In the genomic region with DNA sequence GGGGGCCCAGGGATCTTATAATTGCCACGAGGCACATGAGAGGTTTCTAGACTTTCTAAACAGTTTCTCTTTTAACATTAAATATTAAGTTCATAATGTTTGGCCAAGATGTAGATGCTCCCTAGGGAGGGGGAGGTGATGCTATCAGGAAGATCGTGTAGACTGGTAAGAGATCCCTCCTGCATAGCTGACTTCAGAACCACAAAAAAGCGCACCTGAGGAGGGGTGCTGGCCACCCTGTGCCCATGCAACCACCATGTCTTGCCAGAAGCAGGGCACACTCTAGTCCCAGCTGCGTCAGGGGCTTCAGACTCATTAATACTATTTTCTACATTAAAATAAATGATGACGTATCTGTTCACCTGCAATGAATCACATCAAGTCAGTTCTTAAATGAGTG, we compare ENCODE assay signal across 38 cellular contexts.
"Had no signal": no experiment of that assay in that cellular context is flagged by ENCODE, and none has a peak within 500 bp of the region (broad histone marks: within the 10 kb centered on the region; RNA-seq: fewer than 3 reads in every experiment).

No MANE protein-coding gene starts in this region.

- H3K27me3 ChIP-seq: adrenal gland, ascending aorta, brain microvascular endothelial cell, breast epithelium, cardiac muscle cell had no signal

- H3K36me3 ChIP-seq: adrenal gland, ascending aorta, brain microvascular endothelial cell, cardiac muscle cell had no signal

- H3K4me1 ChIP-seq: ascending aorta, body of pancreas, breast epithelium had no signal

- H3K36me3 Mint-ChIP-seq: activated naive CD4-positive, alpha-beta T cell treated with anti-CD3 and anti-CD28 coated beads, Interleukin-2, amount 10 ng/mL, durations not matched to agents 7 days and 5 days; activated naive CD4-positive, alpha-beta T cell treated with anti-CD3 and anti-CD28 coated beads, Interleukin-2, amount 50 U/mL, for 24 hours; activated naive CD4-positive, alpha-beta T cell treated with anti-CD3 and anti-CD28 coated beads, Interleukin-2, amount 50 U/mL, for 72 hours; activated naive CD8-positive, alpha-beta T cell; activated naive CD8-positive, alpha-beta T cell treated with anti-CD3 and anti-CD28 coated beads for 36 hours; activated naive CD8-positive, alpha-beta T cell treated with anti-CD3 and anti-CD28 coated beads, Interleukin-2, amount 10 ng/mL, durations not matched to agents 7 days and 5 days; brain had no signal

- H3K4me1 Mint-ChIP-seq: activated naive CD4-positive, alpha-beta T cell treated with anti-CD3 and anti-CD28 coated beads, Interleukin-2, amount 10 ng/mL, durations not matched to agents 7 days and 5 days; activated naive CD4-positive, alpha-beta T cell treated with anti-CD3 and anti-CD28 coated beads, Interleukin-2, amount 50 U/mL, for 24 hours; activated naive CD8-positive, alpha-beta T cell treated with anti-CD3 and anti-CD28 coated beads for 36 hours; activated naive CD8-positive, alpha-beta T cell treated with anti-CD3 and anti-CD28 coated beads, Interleukin-2, amount 10 ng/mL, durations not matched to agents 7 days and 5 days; activated naive CD8-positive, alpha-beta T cell treated with anti-CD3 and anti-CD28 coated beads, Interleukin-2, amount 50 U/mL, for 24 hours; activated T-helper 17 cell treated with anti-CD3 and anti-CD28 coated beads, Interleukin-2, amount 50 U/mL, for 72 hours; brain; central memory CD8-positive, alpha-beta T cell had no signal

- H3K4me3 ChIP-seq: adrenal gland, ascending aorta, body of pancreas, breast epithelium, cardiac muscle cell had no signal

- H3K27me3 Mint-ChIP-seq: activated naive CD8-positive, alpha-beta T cell; brain; central memory CD8-positive, alpha-beta T cell had no signal

- H3K4me3 Mint-ChIP-seq: activated naive CD4-positive, alpha-beta T cell treated with anti-CD3 and anti-CD28 coated beads for 36 hours; activated naive CD4-positive, alpha-beta T cell treated with anti-CD3 and anti-CD28 coated beads, Interleukin-2, amount 10 ng/mL, durations not matched to agents 7 days and 5 days; activated naive CD4-positive, alpha-beta T cell treated with anti-CD3 and anti-CD28 coated beads, Interleukin-2, amount 50 U/mL, for 24 hours; activated naive CD8-positive, alpha-beta T cell; activated naive CD8-positive, alpha-beta T cell treated with anti-CD3 and anti-CD28 coated beads for 36 hours; activated naive CD8-positive, alpha-beta T cell treated with anti-CD3 and anti-CD28 coated beads, Interleukin-2, amount 10 ng/mL, durations not matched to agents 7 days and 5 days; activated naive CD8-positive, alpha-beta T cell treated with anti-CD3 and anti-CD28 coated beads, Interleukin-2, amount 50 U/mL, for 24 hours; activated T-cell treated with anti-CD3 and anti-CD28 coated beads, Interleukin-2, amount 50 U/mL, for 24 hours; activated T-cell treated with anti-CD3 and anti-CD28 coated beads, Interleukin-2, amount 50 U/mL, for 4 hours; activated T-cell treated with anti-CD3 and anti-CD28 coated beads, Interleukin-2, amount 50 U/mL, for 72 hours; activated T-helper 1 cell treated with anti-CD3 and anti-CD28 coated beads, Interleukin-12 subunit alpha, Interleukin-12 subunit beta, Interleukin-2, Interleukin-4 antibody, amounts not matched to agents 30 ng/mL and 10 ng/mL and 1 ng/mL, durations not matched to agents 14 hours and 24 hours and 36 hours; activated T-helper 17 cell treated with anti-CD3 and anti-CD28 coated beads, Interleukin-2, amount 50 U/mL, for 72 hours; brain; central memory CD8-positive, alpha-beta T cell had no signal

- H3K9me3 ChIP-seq: adrenal gland, ascending aorta, body of pancreas, breast epithelium had no signal

- ATAC-seq: activated naive CD4-positive, alpha-beta T cell treated with anti-CD3 and anti-CD28 coated beads, Interleukin-2, amount 50 U/mL, for 72 hours; activated naive CD8-positive, alpha-beta T cell treated with anti-CD3 and anti-CD28 coated beads, Interleukin-2, amount 50 U/mL, for 24 hours; activated T-cell treated with anti-CD3 and anti-CD28 coated beads, Interleukin-2, amount 50 U/mL, for 4 hours; activated T-cell treated with anti-CD3 and anti-CD28 coated beads, Interleukin-2, amount 50 U/mL, for 72 hours; activated T-helper 17 cell treated with anti-CD3 and anti-CD28 coated beads, Interleukin-2, amount 50 U/mL, for 72 hours; body of pancreas had no signal

- H3K27ac ChIP-seq: adrenal gland, ascending aorta, body of pancreas, brain microvascular endothelial cell, breast epithelium, cardiac muscle cell had no signal

- H3K9me3 Mint-ChIP-seq: activated naive CD4-positive, alpha-beta T cell treated with anti-CD3 and anti-CD28 coated beads for 36 hours; activated naive CD4-positive, alpha-beta T cell treated with anti-CD3 and anti-CD28 coated beads, Interleukin-2, amount 10 ng/mL, durations not matched to agents 7 days and 5 days; activated naive CD4-positive, alpha-beta T cell treated with anti-CD3 and anti-CD28 coated beads, Interleukin-2, amount 50 U/mL, for 72 hours; activated naive CD8-positive, alpha-beta T cell treated with anti-CD3 and anti-CD28 coated beads, Interleukin-2, amount 10 ng/mL, durations not matched to agents 7 days and 5 days; activated naive CD8-positive, alpha-beta T cell treated with anti-CD3 and anti-CD28 coated beads, Interleukin-2, amount 50 U/mL, for 24 hours; activated T-cell treated with anti-CD3 and anti-CD28 coated beads, Interleukin-2, amount 50 U/mL, for 24 hours; activated T-cell treated with anti-CD3 and anti-CD28 coated beads, Interleukin-2, amount 50 U/mL, for 4 hours; activated T-cell treated with anti-CD3 and anti-CD28 coated beads, Interleukin-2, amount 50 U/mL, for 72 hours; activated T-helper 1 cell treated with anti-CD3 and anti-CD28 coated beads, Interleukin-12 subunit alpha, Interleukin-12 subunit beta, Interleukin-2, Interleukin-4 antibody, amounts not matched to agents 30 ng/mL and 10 ng/mL and 1 ng/mL, durations not matched to agents 14 hours and 24 hours and 36 hours; activated T-helper 17 cell treated with anti-CD3 and anti-CD28 coated beads, Interleukin-2, amount 50 U/mL, for 72 hours; activated T-helper 2 cell treated with anti-CD3 and anti-CD28 coated beads, Interferon-gamma antibody, Interleukin-2, Interleukin-4, amounts not matched to agents 10 μg/mL and 5 μg/mL and 100 μg/mL, durations not matched to agents 14 hours and 24 hours and 36 hours; brain; central memory CD8-positive, alpha-beta T cell had no signal

- DNase-seq: activated effector memory CD4-positive, alpha-beta T cell treated with anti-CD3 and anti-CD28 coated beads, Interleukin-2, amount 50 U/mL, for 16 hours; activated effector memory CD4-positive, alpha-beta T cell treated with Interleukin-2 at 50 U/mL for 16 hours; activated gamma-delta T cell; activated gamma-delta T cell treated with Interleukin-2 at 50 U/mL for 16 hours; activated naive CD4-positive, alpha-beta T cell; activated naive CD4-positive, alpha-beta T cell treated with anti-CD3 and anti-CD28 coated beads for 36 hours; activated naive CD4-positive, alpha-beta T cell treated with anti-CD3 and anti-CD28 coated beads, Interleukin-2, amount 10 ng/mL, durations not matched to agents 7 days and 5 days; activated naive CD4-positive, alpha-beta T cell treated with anti-CD3 and anti-CD28 coated beads, Interleukin-2, amount 50 U/mL, for 16 hours; activated naive CD4-positive, alpha-beta T cell treated with Interleukin-2 at 50 U/mL for 16 hours; activated naive CD8-positive, alpha-beta T cell treated with anti-CD3 and anti-CD28 coated beads for 36 hours; activated naive CD8-positive, alpha-beta T cell treated with anti-CD3 and anti-CD28 coated beads, Interleukin-2, amount 10 ng/mL, durations not matched to agents 7 days and 5 days; activated naive CD8-positive, alpha-beta T cell treated with anti-CD3 and anti-CD28 coated beads, Interleukin-2, amount 50 U/mL, for 24 hours; activated T-cell treated with anti-CD3 and anti-CD28 coated beads, Interleukin-2, amount 50 U/mL, for 1 hour; activated T-cell treated with anti-CD3 and anti-CD28 coated beads, Interleukin-2, amount 50 U/mL, for 24 hours; activated T-cell treated with anti-CD3 and anti-CD28 coated beads, Interleukin-2, amount 50 U/mL, for 4 hours; activated T-cell treated with anti-CD3 and anti-CD28 coated beads, Interleukin-2, amount 50 U/mL, for 48 hours; activated T-cell treated with anti-CD3 and anti-CD28 coated beads, Interleukin-2, amount 50 U/mL, for 72 hours; adrenal gland; amniotic stem cell; amygdala; anterior cingulate cortex; aorta; body of pancreas; caudate nucleus; central memory CD4-positive, alpha-beta T cell; cerebellar nuclear complex had no signal

- H3K27ac Mint-ChIP-seq: activated naive CD4-positive, alpha-beta T cell treated with anti-CD3 and anti-CD28 coated beads for 36 hours; activated naive CD4-positive, alpha-beta T cell treated with anti-CD3 and anti-CD28 coated beads, Interleukin-2, amount 10 ng/mL, durations not matched to agents 7 days and 5 days; activated naive CD4-positive, alpha-beta T cell treated with anti-CD3 and anti-CD28 coated beads, Interleukin-2, amount 50 U/mL, for 24 hours; activated naive CD4-positive, alpha-beta T cell treated with anti-CD3 and anti-CD28 coated beads, Interleukin-2, amount 50 U/mL, for 72 hours; activated naive CD8-positive, alpha-beta T cell; activated naive CD8-positive, alpha-beta T cell treated with anti-CD3 and anti-CD28 coated beads for 36 hours; activated naive CD8-positive, alpha-beta T cell treated with anti-CD3 and anti-CD28 coated beads, Interleukin-2, amount 10 ng/mL, durations not matched to agents 7 days and 5 days; activated naive CD8-positive, alpha-beta T cell treated with anti-CD3 and anti-CD28 coated beads, Interleukin-2, amount 50 U/mL, for 24 hours; activated T-cell treated with anti-CD3 and anti-CD28 coated beads, Interleukin-2, amount 50 U/mL, for 24 hours; activated T-cell treated with anti-CD3 and anti-CD28 coated beads, Interleukin-2, amount 50 U/mL, for 72 hours; activated T-helper 1 cell treated with anti-CD3 and anti-CD28 coated beads, Interleukin-12 subunit alpha, Interleukin-12 subunit beta, Interleukin-2, Interleukin-4 antibody, amounts not matched to agents 30 ng/mL and 10 ng/mL and 1 ng/mL, durations not matched to agents 14 hours and 24 hours and 36 hours; activated T-helper 17 cell treated with anti-CD3 and anti-CD28 coated beads, Interleukin-2, amount 50 U/mL, for 72 hours; activated T-helper 2 cell treated with anti-CD3 and anti-CD28 coated beads, Interferon-gamma antibody, Interleukin-2, Interleukin-4, amounts not matched to agents 10 μg/mL and 5 μg/mL and 100 μg/mL, durations not matched to agents 14 hours and 24 hours and 36 hours; brain had no signal
